In the genomic region with DNA sequence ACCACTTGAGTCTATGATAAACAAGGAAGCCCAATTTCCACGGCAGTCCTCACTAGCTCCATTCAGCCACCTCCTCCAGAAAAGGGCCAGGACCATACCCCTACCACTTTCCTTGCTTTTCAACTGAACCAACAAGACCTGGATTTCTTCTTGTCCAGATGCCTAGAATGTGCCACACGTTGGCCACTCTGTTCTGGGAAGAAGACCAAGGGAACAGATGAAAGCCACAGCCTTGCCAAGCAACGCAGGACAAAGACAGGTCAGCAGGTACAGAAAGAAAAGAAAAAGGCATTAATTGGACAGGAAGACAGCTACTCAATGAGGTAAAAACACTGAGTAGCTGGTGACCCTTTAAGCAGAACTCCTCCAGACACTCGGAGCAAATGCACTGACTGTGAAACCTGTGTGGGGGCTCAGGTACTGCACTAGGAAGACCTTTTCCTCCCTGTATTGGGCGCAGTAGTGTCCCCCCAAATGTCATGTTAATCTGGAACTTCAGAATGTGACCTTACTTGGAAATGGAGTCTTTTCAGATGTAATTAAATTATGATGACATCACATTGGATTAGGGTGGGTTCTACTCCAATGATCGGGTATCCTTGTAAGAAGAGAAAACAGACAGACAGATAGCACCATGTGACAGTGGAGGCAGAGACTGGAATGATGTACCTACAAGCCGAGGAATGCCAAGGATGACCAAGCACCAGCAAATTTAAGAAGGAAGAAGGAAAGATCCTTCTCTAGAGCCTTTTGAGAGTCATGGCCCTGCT, we compare ENCODE assay signal across 2 cellular contexts.
TF ChIP-seq lines count a peak whose summit lies in the region.

No MANE protein-coding gene starts in this region.

TF ChIP-seq in HEK293, 187 proteins besides CTCF, POLR2A, EP300 and RAD21:
- TF ChIP-seq, protein P1, sequence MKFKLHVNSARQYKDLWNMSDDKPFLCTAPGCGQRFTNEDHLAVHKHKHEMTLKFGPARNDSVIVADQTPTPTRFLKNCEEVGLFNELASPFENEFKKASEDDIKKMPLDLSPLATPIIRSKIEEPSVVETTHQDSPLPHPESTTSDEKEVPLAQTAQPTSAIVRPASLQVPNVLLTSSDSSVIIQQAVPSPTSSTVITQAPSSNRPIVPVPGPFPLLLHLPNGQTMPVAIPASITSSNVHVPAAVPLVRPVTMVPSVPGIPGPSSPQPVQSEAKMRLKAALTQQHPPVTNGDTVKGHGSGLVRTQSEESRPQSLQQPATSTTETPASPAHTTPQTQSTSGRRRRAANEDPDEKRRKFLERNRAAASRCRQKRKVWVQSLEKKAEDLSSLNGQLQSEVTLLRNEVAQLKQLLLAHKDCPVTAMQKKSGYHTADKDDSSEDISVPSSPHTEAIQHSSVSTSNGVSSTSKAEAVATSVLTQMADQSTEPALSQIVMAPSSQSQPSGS (tag by site-specific recombination; IDR thresholded peaks at IDR 0.05; ENCODE audit: low read depth), result peak; percentile 74
- TF ChIP-seq, protein P2, sequence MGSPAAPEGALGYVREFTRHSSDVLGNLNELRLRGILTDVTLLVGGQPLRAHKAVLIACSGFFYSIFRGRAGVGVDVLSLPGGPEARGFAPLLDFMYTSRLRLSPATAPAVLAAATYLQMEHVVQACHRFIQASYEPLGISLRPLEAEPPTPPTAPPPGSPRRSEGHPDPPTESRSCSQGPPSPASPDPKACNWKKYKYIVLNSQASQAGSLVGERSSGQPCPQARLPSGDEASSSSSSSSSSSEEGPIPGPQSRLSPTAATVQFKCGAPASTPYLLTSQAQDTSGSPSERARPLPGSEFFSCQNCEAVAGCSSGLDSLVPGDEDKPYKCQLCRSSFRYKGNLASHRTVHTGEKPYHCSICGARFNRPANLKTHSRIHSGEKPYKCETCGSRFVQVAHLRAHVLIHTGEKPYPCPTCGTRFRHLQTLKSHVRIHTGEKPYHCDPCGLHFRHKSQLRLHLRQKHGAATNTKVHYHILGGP (tag by site-specific recombination; IDR thresholded peaks at IDR 0.05), result no peak
- no peak for TF ChIP-seq ZNF792 (tag by site-specific recombination; IDR thresholded peaks at IDR 0.05)

TF ChIP-seq in H1, 55 proteins besides CTCF, POLR2A, EP300 and RAD21:
- TF ChIP-seq EZH2 (IDR thresholded peaks at IDR 0.05; ENCODE audit: low read depth, low read length, severe bottlenecking) (no peak), CREB1 (IDR thresholded peaks at IDR 0.05) (no peak)
